ENCODE assay signal across 8 cellular contexts in genomic region chr1:183635606-183636333, GRCh38. TPM values are rescaled to one million over a fixed set of nuclear protein-coding genes. Genes with fewer than 3 reads are reported as not detected.
DNase-seq lines count a peak whose midpoint lies in the region; ATAC-seq and TF ChIP-seq lines count a peak whose summit lies in the region.

ARPC5 (minus strand) TSS chr1:183635783; CDS start chr1:183635659, 124 bp downstream.

- H3K36me3 ChIP-seq in CD8-positive, alpha-beta T cell (ENCODE audit: insufficient read depth, low read length), result peaks cover 2% of the 10 kb centered on the region
- H3K36me3 ChIP-seq in effector memory CD4-positive, alpha-beta T cell (ENCODE audit: control insufficient read depth, insufficient read depth, low read length), result peaks cover 7% of the 10 kb centered on the region

- TF ChIP-seq CTCF in CD8-positive, alpha-beta T cell (IDR thresholded peaks at IDR 0.05), result no peak

- peak within 1 kb of the TSS; percentile 100 for H3K4me3 Mint-ChIP-seq in CD8-positive, alpha-beta T cell

- H3K27ac Mint-ChIP-seq in CD8-positive, alpha-beta T cell, result peak within 1 kb of the TSS; percentile 99

- H3K9me3 Mint-ChIP-seq in CD8-positive, alpha-beta T cell, result no peaks in the 10 kb centered on the region

- H3K9me3 ChIP-seq in CD8-positive, alpha-beta T cell (ENCODE audit: low read length), result no peaks in the 10 kb centered on the region
- H3K9me3 ChIP-seq in effector memory CD4-positive, alpha-beta T cell (ENCODE audit: control insufficient read depth, low read length), result no peaks in the 10 kb centered on the region

- DNase-seq in CD8-positive, alpha-beta T cell, result peak; percentile 89 to 98 (median 94)
- DNase-seq in HT-29 (ENCODE audit: low spot score) (peak; percentile 95), NOMO-1 (lab: John Stamatoyannopoulos, UW; ENCODE audit: unreplicated experiment in 2 of 2) (peak; percentile 98), medulla oblongata (ENCODE audit: extremely low spot score) (peak; percentile 99)
- DNase-seq in effector memory CD4-positive, alpha-beta T cell, result peak; percentile 92 to 94 (median 94)
- peak; percentile 89 for DNase-seq in stimulated activated CD8-positive, alpha-beta memory T cell treated with anti-CD3 and anti-CD28 coated beads, Interleukin-12 subunit alpha, Interleukin-12 subunit beta, amount 100 ng/mL, for 1 hour (ENCODE audit: low read depth)

- CTCF ChIA-PET in CD8-positive, alpha-beta T cell (lab: Charles Lee), result interaction anchor here (1.0 kb wide), 1 partner anchor 9 kb away, joined by 3 read pairs; no protein-coding TSS in a partner anchor
- CTCF ChIA-PET in activated CD8-positive, alpha-beta memory T cell treated with anti-CD3 and anti-CD28 coated beads for 36 hours (lab: Charles Lee), result no interaction called here

- H3K4me3 ChIP-seq in CD8-positive, alpha-beta T cell (ENCODE audit: low read depth, low read length), result peak within 1 kb of the TSS; percentile 82
- peak within 1 kb of the TSS; percentile 80 for H3K4me3 ChIP-seq in effector memory CD4-positive, alpha-beta T cell (ENCODE audit: insufficient read depth, low read depth, low read length, poor library complexity, severe bottlenecking)

- no peaks in the 10 kb centered on the region for H3K27me3 Mint-ChIP-seq in CD8-positive, alpha-beta T cell (ENCODE audit: low read depth)

- peaks cover 47% of the 10 kb centered on the region for H3K4me1 Mint-ChIP-seq in CD8-positive, alpha-beta T cell (ENCODE audit: low read depth)

- no peaks in the 10 kb centered on the region for H3K27me3 ChIP-seq in CD8-positive, alpha-beta T cell (ENCODE audit: insufficient read depth, low read length)
- H3K27me3 ChIP-seq in effector memory CD4-positive, alpha-beta T cell (replicated peaks; ENCODE audit: control insufficient read depth, insufficient read depth, low read length, poor library complexity, severe bottlenecking), result no peaks in the 10 kb centered on the region

- intact Hi-C loops in CD8-positive, alpha-beta T cell (cut with DNase I, micrococcal nuclease), result loop anchor here (1.0 to 10.0 kb wide), 11 partner anchors 165 to 1608 kb away; partner anchors contain the start of genes RNF2 (in 2 of the 2), SWT1 (in 2 of the 2), TRMT1L (in 2 of the 2) and C1orf21 (in 1 of the 2)

- H3K36me3 Mint-ChIP-seq in CD8-positive, alpha-beta T cell, result peaks cover 16% of the 10 kb centered on the region

- POLR2A ChIA-PET in CD8-positive, alpha-beta T cell (lab: Charles Lee), result interaction anchor here (1.0 to 3.9 kb wide), 2 partner anchors 19 to 164 kb away, joined by 3 to 14 read pairs; partner anchors contain the start of gene SMG7
- POLR2A ChIA-PET in activated CD8-positive, alpha-beta memory T cell treated with anti-CD3 and anti-CD28 coated beads for 36 hours (lab: Charles Lee), result interaction anchor here (0.6 kb wide), 1 partner anchor 17 kb away, joined by 3 read pairs; no protein-coding TSS in a partner anchor

- peaks cover 31% of the 10 kb centered on the region for H3K4me1 ChIP-seq in CD8-positive, alpha-beta T cell (ENCODE audit: insufficient read depth, low read length)
- H3K4me1 ChIP-seq in effector memory CD4-positive, alpha-beta T cell (ENCODE audit: control insufficient read depth, insufficient read depth, low read length, poor library complexity, severe bottlenecking), result peaks cover 16% of the 10 kb centered on the region

- H3K27ac ChIP-seq in CD8-positive, alpha-beta T cell (ENCODE audit: low read depth, low read length), result peak within 1 kb of the TSS; percentile 61
- H3K27ac ChIP-seq in effector memory CD4-positive, alpha-beta T cell (ENCODE audit: insufficient read depth, low read length, poor library complexity, severe bottlenecking), result peak within 1 kb of the TSS; percentile 82

- peak; percentile 85 for ATAC-seq in CD8-positive, alpha-beta T cell
- peak; percentile 71 for ATAC-seq in GM19468 (IDR thresholded peaks at IDR 0.05; ENCODE audit: extremely low read depth, unreplicated experiment)

RNA-seq across cellular contexts. Expression of gene ARPC5, which starts in this region (rescaled TPM):
- total RNA-seq in CD8-positive, alpha-beta T cell, result 10 to 100 TPM; 14.2 to 17.1 TPM
- total RNA-seq in HT-29 (2014; rRNA removed; shearing (Covaris generic)), result 110 and 113 TPM in 2 replicates
- total RNA-seq in activated CD8-positive, alpha-beta memory T cell treated with anti-CD3 and anti-CD28 coated beads for 36 hours, result 100 to 1,000 TPM; 131 to 137 TPM

Comparison
In these comparisons a context has a peak if more than half of its experiments do, and no peak if none do; other contexts are left out.
1. Peak in every context shown above with its lines: DNase-seq, ATAC-seq, H3K4me3 ChIP-seq and H3K27ac ChIP-seq.